ENCODE assay signal across 1 cellular context in the genomic region with DNA sequence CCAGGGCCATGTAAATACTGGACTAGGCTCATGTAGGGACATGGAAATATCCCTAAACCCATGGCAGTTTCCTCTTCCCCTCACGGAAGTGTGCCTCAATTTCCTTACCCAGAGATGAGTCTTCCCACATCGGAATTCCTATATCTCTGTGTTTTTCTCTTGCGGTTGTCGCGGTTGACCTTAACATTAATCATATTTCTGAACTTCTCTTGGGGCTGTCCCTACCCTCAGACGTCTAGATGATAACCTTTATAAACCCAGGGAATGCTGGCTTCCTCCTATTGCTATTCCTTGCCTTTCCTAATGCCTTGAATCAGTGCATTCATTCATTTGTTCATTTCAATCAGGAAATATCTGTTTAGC.
TF ChIP-seq lines count a peak whose summit lies in the region.

No MANE protein-coding gene starts in this region.

TF ChIP-seq in HepG2, 621 proteins besides CTCF, POLR2A, EP300 and RAD21:
- no peak for TF ChIP-seq ZNF34 (CRISPR knock-in tag; IDR thresholded peaks at IDR 0.05; ENCODE audit: borderline replicate concordance)
- TF ChIP-seq ZNF20 (CRISPR knock-in tag; IDR thresholded peaks at IDR 0.05) = no peak
- no peak for TF ChIP-seq MED8 (CRISPR knock-in tag; IDR thresholded peaks at IDR 0.05; ENCODE audit: insufficient replicate concordance)
- no peak for TF ChIP-seq SKIL (CRISPR knock-in tag; IDR thresholded peaks at IDR 0.05; ENCODE audit: borderline replicate concordance)
- no peak for TF ChIP-seq RELA (CRISPR knock-in tag; IDR thresholded peaks at IDR 0.05)
- no peak for TF ChIP-seq CREM (IDR thresholded peaks at IDR 0.05)
- no peak for TF ChIP-seq CREM (CRISPR knock-in tag; IDR thresholded peaks at IDR 0.05)
- TF ChIP-seq SSRP1 (CRISPR knock-in tag; IDR thresholded peaks at IDR 0.05) = no peak
- no peak for TF ChIP-seq MTF2 (CRISPR knock-in tag; IDR thresholded peaks at IDR 0.05; ENCODE audit: borderline replicate concordance)
- TF ChIP-seq CREB3 (CRISPR knock-in tag; IDR thresholded peaks at IDR 0.05) = no peak
- TF ChIP-seq ZNF337 (CRISPR knock-in tag; IDR thresholded peaks at IDR 0.05; ENCODE audit: borderline replicate concordance, low read depth) = no peak
- no peak for TF ChIP-seq REL (CRISPR knock-in tag; conservative IDR thresholded peaks at IDR 0.05)
- no peak for TF ChIP-seq ZNF326 (CRISPR knock-in tag; IDR thresholded peaks at IDR 0.05; ENCODE audit: borderline replicate concordance)
- TF ChIP-seq HINFP (CRISPR knock-in tag; IDR thresholded peaks at IDR 0.05; ENCODE audit: low read depth) = no peak
- TF ChIP-seq ZNF703 (CRISPR knock-in tag; IDR thresholded peaks at IDR 0.05; ENCODE audit: borderline replicate concordance) = no peak
